ENCODE assay signal across 1 cellular context in the genomic region with DNA sequence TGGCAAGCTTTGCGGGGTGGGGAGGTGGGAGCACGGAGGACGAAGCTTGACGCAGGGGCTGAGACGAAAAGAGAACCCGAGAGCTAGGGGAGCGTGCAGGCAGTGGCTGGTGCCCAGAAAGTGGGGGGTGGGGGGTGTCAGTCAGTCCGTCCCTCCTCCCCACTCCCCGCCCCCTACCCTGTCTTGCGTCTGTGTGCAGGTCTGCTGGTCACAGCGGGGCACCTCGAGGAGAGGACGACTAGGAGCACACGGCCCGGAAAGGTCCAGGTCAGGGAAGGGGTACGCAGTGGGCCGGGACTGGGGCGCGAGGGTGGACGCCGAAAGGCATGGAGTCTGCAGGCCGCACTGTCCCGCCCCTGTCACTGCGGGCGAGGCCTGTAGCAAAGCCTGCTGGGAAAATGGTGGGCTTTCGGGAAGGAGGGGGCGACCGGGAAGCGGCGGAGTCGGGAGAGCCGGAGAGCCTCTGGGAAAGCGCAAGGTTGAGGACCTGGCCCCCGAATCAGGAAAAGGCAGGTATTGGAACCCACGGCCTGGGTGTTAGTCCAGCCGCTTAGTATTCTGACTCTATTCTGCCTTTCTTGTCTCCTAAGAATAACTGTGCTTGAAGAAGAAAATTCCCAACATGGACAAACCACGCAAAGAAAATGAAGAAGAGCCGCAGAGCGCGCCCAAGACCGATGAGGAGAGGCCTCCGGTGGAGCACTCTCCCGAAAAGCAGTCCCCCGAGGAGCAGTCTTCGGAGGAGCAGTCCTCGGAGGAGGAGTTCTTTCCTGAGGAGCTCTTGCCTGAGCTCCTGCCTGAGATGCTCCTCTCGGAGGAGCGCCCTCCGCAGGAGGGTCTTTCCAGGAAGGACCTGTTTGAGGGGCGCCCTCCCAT.
TF ChIP-seq lines count a peak whose summit lies in the region.

No MANE protein-coding gene starts in this region.

TF ChIP-seq in HepG2, 621 proteins besides CTCF, POLR2A, EP300 and RAD21 (continued from another document):
- TF ChIP-seq, protein P1, sequence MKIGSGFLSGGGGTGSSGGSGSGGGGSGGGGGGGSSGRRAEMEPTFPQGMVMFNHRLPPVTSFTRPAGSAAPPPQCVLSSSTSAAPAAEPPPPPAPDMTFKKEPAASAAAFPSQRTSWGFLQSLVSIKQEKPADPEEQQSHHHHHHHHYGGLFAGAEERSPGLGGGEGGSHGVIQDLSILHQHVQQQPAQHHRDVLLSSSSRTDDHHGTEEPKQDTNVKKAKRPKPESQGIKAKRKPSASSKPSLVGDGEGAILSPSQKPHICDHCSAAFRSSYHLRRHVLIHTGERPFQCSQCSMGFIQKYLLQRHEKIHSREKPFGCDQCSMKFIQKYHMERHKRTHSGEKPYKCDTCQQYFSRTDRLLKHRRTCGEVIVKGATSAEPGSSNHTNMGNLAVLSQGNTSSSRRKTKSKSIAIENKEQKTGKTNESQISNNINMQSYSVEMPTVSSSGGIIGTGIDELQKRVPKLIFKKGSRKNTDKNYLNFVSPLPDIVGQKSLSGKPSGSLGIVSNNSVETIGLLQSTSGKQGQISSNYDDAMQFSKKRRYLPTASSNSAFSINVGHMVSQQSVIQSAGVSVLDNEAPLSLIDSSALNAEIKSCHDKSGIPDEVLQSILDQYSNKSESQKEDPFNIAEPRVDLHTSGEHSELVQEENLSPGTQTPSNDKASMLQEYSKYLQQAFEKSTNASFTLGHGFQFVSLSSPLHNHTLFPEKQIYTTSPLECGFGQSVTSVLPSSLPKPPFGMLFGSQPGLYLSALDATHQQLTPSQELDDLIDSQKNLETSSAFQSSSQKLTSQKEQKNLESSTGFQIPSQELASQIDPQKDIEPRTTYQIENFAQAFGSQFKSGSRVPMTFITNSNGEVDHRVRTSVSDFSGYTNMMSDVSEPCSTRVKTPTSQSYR (CRISPR knock-in tag; IDR thresholded peaks at IDR 0.05; ENCODE audit: borderline replicate concordance) = peak; percentile 47; the same call in 1 of the 2 replicates
- TF ChIP-seq, protein P2, sequence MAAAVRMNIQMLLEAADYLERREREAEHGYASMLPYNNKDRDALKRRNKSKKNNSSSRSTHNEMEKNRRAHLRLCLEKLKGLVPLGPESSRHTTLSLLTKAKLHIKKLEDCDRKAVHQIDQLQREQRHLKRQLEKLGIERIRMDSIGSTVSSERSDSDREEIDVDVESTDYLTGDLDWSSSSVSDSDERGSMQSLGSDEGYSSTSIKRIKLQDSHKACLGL (CRISPR knock-in tag; IDR thresholded peaks at IDR 0.05) = peak; percentile 67; the same call in 1 of the 2 replicates
- TF ChIP-seq ZNF350 (CRISPR knock-in tag; IDR thresholded peaks at IDR 0.05; ENCODE audit: borderline replicate concordance, low read depth) = no peak
- TF ChIP-seq SALL1 (CRISPR knock-in tag; IDR thresholded peaks at IDR 0.05) = peak; percentile 31; the same call in 1 of the 2 replicates
- TF ChIP-seq AKAP8 (CRISPR knock-in tag; IDR thresholded peaks at IDR 0.05) = no peak
- TF ChIP-seq AGO2 (optimal IDR thresholded peaks at IDR 0.05; ENCODE audit: low read depth, low read length) = peak; percentile 42
- TF ChIP-seq IKZF4 (CRISPR knock-in tag; IDR thresholded peaks at IDR 0.05; ENCODE audit: borderline replicate concordance, low read depth, not compliant biosample characterization) = peak; percentile 30
- TF ChIP-seq, protein P3, sequence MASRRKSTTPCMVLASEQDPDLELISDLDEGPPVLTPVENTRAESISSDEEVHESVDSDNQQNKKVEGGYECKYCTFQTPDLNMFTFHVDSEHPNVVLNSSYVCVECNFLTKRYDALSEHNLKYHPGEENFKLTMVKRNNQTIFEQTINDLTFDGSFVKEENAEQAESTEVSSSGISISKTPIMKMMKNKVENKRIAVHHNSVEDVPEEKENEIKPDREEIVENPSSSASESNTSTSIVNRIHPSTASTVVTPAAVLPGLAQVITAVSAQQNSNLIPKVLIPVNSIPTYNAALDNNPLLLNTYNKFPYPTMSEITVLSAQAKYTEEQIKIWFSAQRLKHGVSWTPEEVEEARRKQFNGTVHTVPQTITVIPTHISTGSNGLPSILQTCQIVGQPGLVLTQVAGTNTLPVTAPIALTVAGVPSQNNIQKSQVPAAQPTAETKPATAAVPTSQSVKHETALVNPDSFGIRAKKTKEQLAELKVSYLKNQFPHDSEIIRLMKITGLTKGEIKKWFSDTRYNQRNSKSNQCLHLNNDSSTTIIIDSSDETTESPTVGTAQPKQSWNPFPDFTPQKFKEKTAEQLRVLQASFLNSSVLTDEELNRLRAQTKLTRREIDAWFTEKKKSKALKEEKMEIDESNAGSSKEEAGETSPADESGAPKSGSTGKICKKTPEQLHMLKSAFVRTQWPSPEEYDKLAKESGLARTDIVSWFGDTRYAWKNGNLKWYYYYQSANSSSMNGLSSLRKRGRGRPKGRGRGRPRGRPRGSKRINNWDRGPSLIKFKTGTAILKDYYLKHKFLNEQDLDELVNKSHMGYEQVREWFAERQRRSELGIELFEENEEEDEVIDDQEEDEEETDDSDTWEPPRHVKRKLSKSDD (CRISPR knock-in tag; IDR thresholded peaks at IDR 0.05; ENCODE audit: low read depth) = 0 out of 2 replicates have a peak, but pooled peaks have one; percentile 24
- peak; percentile 42; the same call in 1 of the 2 replicates for TF ChIP-seq HDAC1 (CRISPR knock-in tag; IDR thresholded peaks at IDR 0.05)
- TF ChIP-seq, protein P4, sequence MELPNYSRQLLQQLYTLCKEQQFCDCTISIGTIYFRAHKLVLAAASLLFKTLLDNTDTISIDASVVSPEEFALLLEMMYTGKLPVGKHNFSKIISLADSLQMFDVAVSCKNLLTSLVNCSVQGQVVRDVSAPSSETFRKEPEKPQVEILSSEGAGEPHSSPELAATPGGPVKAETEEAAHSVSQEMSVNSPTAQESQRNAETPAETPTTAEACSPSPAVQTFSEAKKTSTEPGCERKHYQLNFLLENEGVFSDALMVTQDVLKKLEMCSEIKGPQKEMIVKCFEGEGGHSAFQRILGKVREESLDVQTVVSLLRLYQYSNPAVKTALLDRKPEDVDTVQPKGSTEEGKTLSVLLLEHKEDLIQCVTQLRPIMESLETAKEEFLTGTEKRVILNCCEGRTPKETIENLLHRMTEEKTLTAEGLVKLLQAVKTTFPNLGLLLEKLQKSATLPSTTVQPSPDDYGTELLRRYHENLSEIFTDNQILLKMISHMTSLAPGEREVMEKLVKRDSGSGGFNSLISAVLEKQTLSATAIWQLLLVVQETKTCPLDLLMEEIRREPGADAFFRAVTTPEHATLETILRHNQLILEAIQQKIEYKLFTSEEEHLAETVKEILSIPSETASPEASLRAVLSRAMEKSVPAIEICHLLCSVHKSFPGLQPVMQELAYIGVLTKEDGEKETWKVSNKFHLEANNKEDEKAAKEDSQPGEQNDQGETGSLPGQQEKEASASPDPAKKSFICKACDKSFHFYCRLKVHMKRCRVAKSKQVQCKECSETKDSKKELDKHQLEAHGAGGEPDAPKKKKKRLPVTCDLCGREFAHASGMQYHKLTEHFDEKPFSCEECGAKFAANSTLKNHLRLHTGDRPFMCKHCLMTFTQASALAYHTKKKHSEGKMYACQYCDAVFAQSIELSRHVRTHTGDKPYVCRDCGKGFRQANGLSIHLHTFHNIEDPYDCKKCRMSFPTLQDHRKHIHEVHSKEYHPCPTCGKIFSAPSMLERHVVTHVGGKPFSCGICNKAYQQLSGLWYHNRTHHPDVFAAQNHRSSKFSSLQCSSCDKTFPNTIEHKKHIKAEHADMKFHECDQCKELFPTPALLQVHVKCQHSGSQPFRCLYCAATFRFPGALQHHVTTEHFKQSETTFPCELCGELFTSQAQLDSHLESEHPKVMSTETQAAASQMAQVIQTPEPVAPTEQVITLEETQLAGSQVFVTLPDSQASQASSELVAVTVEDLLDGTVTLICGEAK (IDR thresholded peaks at IDR 0.05) = no peak
- TF ChIP-seq, protein P4 (CRISPR knock-in tag; IDR thresholded peaks at IDR 0.05) = peak; percentile 32; the same call in 1 of the 2 replicates
- TF ChIP-seq ZMAT3 (CRISPR knock-in tag; conservative IDR thresholded peaks at IDR 0.05) = 0 out of 2 replicates have a peak, but pooled peaks have one; percentile 29
- TF ChIP-seq GABPB1 (CRISPR knock-in tag; IDR thresholded peaks at IDR 0.05) = peak; percentile 44; the same call in 1 of the 2 replicates
- TF ChIP-seq, protein P5, sequence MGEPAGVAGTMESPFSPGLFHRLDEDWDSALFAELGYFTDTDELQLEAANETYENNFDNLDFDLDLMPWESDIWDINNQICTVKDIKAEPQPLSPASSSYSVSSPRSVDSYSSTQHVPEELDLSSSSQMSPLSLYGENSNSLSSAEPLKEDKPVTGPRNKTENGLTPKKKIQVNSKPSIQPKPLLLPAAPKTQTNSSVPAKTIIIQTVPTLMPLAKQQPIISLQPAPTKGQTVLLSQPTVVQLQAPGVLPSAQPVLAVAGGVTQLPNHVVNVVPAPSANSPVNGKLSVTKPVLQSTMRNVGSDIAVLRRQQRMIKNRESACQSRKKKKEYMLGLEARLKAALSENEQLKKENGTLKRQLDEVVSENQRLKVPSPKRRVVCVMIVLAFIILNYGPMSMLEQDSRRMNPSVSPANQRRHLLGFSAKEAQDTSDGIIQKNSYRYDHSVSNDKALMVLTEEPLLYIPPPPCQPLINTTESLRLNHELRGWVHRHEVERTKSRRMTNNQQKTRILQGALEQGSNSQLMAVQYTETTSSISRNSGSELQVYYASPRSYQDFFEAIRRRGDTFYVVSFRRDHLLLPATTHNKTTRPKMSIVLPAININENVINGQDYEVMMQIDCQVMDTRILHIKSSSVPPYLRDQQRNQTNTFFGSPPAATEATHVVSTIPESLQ (CRISPR knock-in tag; conservative IDR thresholded peaks at IDR 0.05) = no peak
TF ChIP-seq in HepG2: peak in this region for 69.
